ENCODE assay signal across 22 cellular contexts in the genomic region with DNA sequence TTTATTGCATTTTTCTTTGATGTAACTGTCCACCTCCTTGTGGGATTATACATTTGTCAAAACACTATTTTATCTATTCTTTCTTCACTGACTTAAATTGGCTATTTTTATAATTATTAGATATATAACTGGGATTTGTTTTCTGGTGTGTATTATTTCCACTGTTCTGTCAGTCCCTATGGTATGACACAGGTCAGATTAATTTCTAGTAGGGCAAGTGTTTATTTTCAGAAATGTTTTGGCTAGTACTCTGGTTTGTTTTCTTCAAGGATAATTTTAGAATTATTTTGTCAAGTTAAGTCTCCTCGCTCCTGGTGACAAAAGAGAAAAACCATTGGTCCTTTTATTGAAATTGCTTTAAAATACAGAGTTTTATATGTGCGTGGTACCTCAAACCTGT.
DNase-seq lines count a peak whose midpoint lies in the region; ATAC-seq and TF ChIP-seq lines count a peak whose summit lies in the region.
"Had no signal": no experiment of that assay in that cellular context is flagged by ENCODE, and none has a peak within 500 bp of the region (broad histone marks: within the 10 kb centered on the region; RNA-seq: fewer than 3 reads in every experiment).

No MANE protein-coding gene starts in this region.

- peak overlapping the region; percentile 53 to 55 for H3K27ac Mint-ChIP-seq in activated naive CD4-positive, alpha-beta T cell treated with anti-CD3 and anti-CD28 coated beads, Interleukin-2, amount 50 U/mL, for 72 hours
- H3K27ac Mint-ChIP-seq in activated T-helper 17 cell treated with anti-CD3 and anti-CD28 coated beads, Interleukin-2, amount 50 U/mL, for 72 hours: peak overlapping the region; percentile 19
- H3K27ac Mint-ChIP-seq in nephron progenitor cell: peak overlapping the region; percentile 18
- H3K27ac Mint-ChIP-seq: GM23338, HFFc6 had no signal

- H3K4me3 Mint-ChIP-seq in activated T-helper 17 cell treated with anti-CD3 and anti-CD28 coated beads, Interleukin-2, amount 50 U/mL, for 72 hours: no peak overlapping the region
- no peak overlapping the region for H3K4me3 Mint-ChIP-seq in nephron progenitor cell
- H3K4me3 Mint-ChIP-seq: CD14-positive monocyte; CD4-positive, alpha-beta T cell; CD8-positive, alpha-beta memory T cell; GM23338; HFFc6 had no signal

- no peak for DNase-seq in activated naive CD4-positive, alpha-beta T cell treated with anti-CD3 and anti-CD28 coated beads, Interleukin-2, amount 50 U/mL, for 72 hours (ENCODE audit: low spot score in 2 of 2)
- no peak for DNase-seq in activated naive CD4-positive, alpha-beta T cell treated with Interleukin-2 at 50 U/mL for 16 hours
- DNase-seq in nephron progenitor cell (no peak), NCI-H510A treated with DMSO at 0.1 percent for 48 hours (lab: John Stamatoyannopoulos, UW) (no peak), kidney glomerular epithelial cell (lab: John Stamatoyannopoulos, UW) (no peak)
- DNase-seq: 8988T; ACHN; AML-193; BE2C; CD4-positive, alpha-beta T cell; CD8-positive, alpha-beta memory T cell; DMS 273 treated with DMSO at 0.1 percent for 48 hours; DMS79; EL; GDM1; HFFc6 had no signal

- H3K36me3 Mint-ChIP-seq in activated naive CD4-positive, alpha-beta T cell treated with anti-CD3 and anti-CD28 coated beads, Interleukin-2, amount 50 U/mL, for 72 hours: no peaks in the 10 kb centered on the region
- peaks cover 34% of the 10 kb centered on the region for H3K36me3 Mint-ChIP-seq in activated T-helper 17 cell treated with anti-CD3 and anti-CD28 coated beads, Interleukin-2, amount 50 U/mL, for 72 hours (ENCODE audit: low read depth)
- peaks cover 52% of the 10 kb centered on the region for H3K36me3 Mint-ChIP-seq in nephron progenitor cell (ENCODE audit: low read depth)

- no peak for ATAC-seq in activated naive CD4-positive, alpha-beta T cell treated with anti-CD3 and anti-CD28 coated beads, Interleukin-2, amount 50 U/mL, for 72 hours
- no peak for ATAC-seq in activated T-helper 17 cell treated with anti-CD3 and anti-CD28 coated beads, Interleukin-2, amount 50 U/mL, for 72 hours (replicated peaks)
- no peak for ATAC-seq in GM18909 (IDR thresholded peaks at IDR 0.05; ENCODE audit: poor library complexity, unreplicated experiment)
- ATAC-seq: A549, GM12878, GM23338 had no signal

- H3K9me3 Mint-ChIP-seq in activated naive CD4-positive, alpha-beta T cell treated with anti-CD3 and anti-CD28 coated beads, Interleukin-2, amount 50 U/mL, for 72 hours: no peaks in the 10 kb centered on the region
- no peaks in the 10 kb centered on the region for H3K9me3 Mint-ChIP-seq in activated T-helper 17 cell treated with anti-CD3 and anti-CD28 coated beads, Interleukin-2, amount 50 U/mL, for 72 hours
- H3K9me3 Mint-ChIP-seq in nephron progenitor cell: no peaks in the 10 kb centered on the region
- H3K9me3 Mint-ChIP-seq: CD14-positive monocyte; CD4-positive, alpha-beta T cell; CD8-positive, alpha-beta memory T cell; GM23338; HFFc6 had no signal

- no peaks in the 10 kb centered on the region for H3K4me1 Mint-ChIP-seq in activated T-helper 17 cell treated with anti-CD3 and anti-CD28 coated beads, Interleukin-2, amount 50 U/mL, for 72 hours
- H3K4me1 Mint-ChIP-seq in nephron progenitor cell: no peaks in the 10 kb centered on the region
- H3K4me1 Mint-ChIP-seq: CD14-positive monocyte, GM23338 had no signal

- no peaks in the 10 kb centered on the region for H3K27me3 Mint-ChIP-seq in activated T-helper 17 cell treated with anti-CD3 and anti-CD28 coated beads, Interleukin-2, amount 50 U/mL, for 72 hours
- H3K27me3 Mint-ChIP-seq in nephron progenitor cell (ENCODE audit: low read depth, poor library complexity): no peaks in the 10 kb centered on the region
- H3K27me3 Mint-ChIP-seq: CD4-positive, alpha-beta T cell; CD8-positive, alpha-beta memory T cell had no signal

- no peak for TF ChIP-seq CTCF in nephron progenitor cell (IDR thresholded peaks at IDR 0.05)
